Comparison of ENCODE assay signal across 9 cellular contexts in the genomic region with DNA sequence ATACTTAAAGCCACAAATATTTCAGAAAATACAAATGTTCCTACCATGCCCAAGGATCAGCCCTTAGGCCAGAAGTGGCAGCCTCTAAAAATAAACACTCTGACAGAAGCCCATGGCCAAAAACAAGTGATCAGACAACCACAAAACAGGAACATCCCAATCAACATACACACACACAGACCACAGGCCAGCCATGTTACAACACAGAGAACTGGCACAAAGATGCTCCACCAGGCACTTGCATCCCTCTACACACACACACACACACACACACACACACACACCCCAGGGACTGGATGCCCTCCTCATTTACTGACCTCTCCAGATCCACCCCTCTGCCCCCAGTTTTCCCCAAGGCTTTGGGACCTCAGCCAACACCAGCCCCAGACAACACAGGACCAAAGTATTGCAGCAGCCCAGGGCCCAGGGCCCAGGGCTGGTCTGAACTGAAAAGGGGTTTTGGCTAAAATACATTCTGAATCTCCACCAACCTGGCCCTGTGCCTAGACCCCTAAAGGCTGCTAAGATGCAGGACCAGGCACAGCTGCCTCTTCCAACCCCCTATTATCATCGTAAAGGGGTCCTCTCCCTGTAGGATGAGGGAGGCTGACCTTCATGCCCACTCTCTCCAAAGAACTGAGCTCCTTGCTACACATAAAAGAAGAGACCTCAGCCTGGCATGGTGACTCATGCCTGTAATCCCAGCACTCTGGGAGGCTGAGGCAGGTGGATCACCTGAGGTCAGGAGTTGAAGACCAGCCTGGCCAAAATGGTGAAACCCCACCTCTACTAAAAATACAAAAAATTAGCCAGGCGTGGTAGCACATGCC.
DNase-seq lines count a peak whose midpoint lies in the region; ATAC-seq and TF ChIP-seq lines count a peak whose summit lies in the region.
"Had no signal": no experiment of that assay in that cellular context is flagged by ENCODE, and none has a peak within 500 bp of the region (broad histone marks: within the 10 kb centered on the region; RNA-seq: fewer than 3 reads in every experiment).

No MANE protein-coding gene starts in this region.

- TF ChIP-seq POLR2A in HCT116 (IDR thresholded peaks at IDR 0.05; ENCODE audit: borderline replicate concordance, extremely low read depth, insufficient read depth, insufficient read length) = no peak

- no peaks in the 10 kb centered on the region for H3K79me2 ChIP-seq in HCT116 (ENCODE audit: insufficient read depth, low read length)
- no peaks in the 10 kb centered on the region for H3K79me2 ChIP-seq in MM.1S (ENCODE audit: low read length)

- H3K4me2 ChIP-seq in HCT116 (ENCODE audit: low read length) = peak overlapping the region; percentile 82
- H3K4me2 ChIP-seq in MM.1S (ENCODE audit: low read depth, low read length) = no peak overlapping the region

- no TSS peak for BruUV-seq in HCT116 (replicated peaks; lab: Mats Ljungman, UMichigan)

- ATAC-seq in HCT116 = peak; percentile 68

- TF ChIP-seq RAD21 in HCT116 (IDR thresholded peaks at IDR 0.05; ENCODE audit: low read depth) = no peak

- H3K4me1 ChIP-seq in HCT116 (ENCODE audit: control insufficient read depth in 1 of 2, insufficient read depth in 2 of 2, low read length in 2 of 2) = peaks cover 38 to 63% of the 10 kb centered on the region in 2 experiments
- H3K4me1 ChIP-seq in subcutaneous abdominal adipose tissue (ENCODE audit: control insufficient read depth in 5 of 5, insufficient read depth in 5 of 5, low read length in 5 of 5) = peaks cover 30 to 98% (median 98%) of the 10 kb centered on the region in 5 donors
- H3K4me1 ChIP-seq in MM.1S (ENCODE audit: low read length) = no peaks in the 10 kb centered on the region

- H4K20me1 ChIP-seq in HCT116 (ENCODE audit: insufficient read depth) = no peaks in the 10 kb centered on the region
- no peaks in the 10 kb centered on the region for H4K20me1 ChIP-seq in MM.1S (ENCODE audit: insufficient read depth, low read length)

- H3K27me3 ChIP-seq in HCT116 (ENCODE audit: insufficient read depth, low read length) (no peaks in the 10 kb centered on the region), subcutaneous abdominal adipose tissue (ENCODE audit: control insufficient read depth in 5 of 5, insufficient read depth in 4 of 5, low read length in 5 of 5) (no peaks in the 10 kb centered on the region), MM.1S (replicated peaks; ENCODE audit: insufficient read depth, low read length) (0 out of 2 replicates have a peak, but pooled peaks cover 3% of the 10 kb centered on the region)

- H3K9ac ChIP-seq in HCT116 (ENCODE audit: low read length) (peak overlapping the region; percentile 34; the same call in 1 of the 2 replicates), subcutaneous abdominal adipose tissue (ENCODE audit: low read length in 5 of 5) (peak overlapping the region in 2 of 5 donors; percentile 26 to 39), MM.1S (ENCODE audit: low read length) (no peak overlapping the region)

- H3K9me2 ChIP-seq in HCT116 (ENCODE audit: insufficient read depth) = no peaks in the 10 kb centered on the region
- H3K9me2 ChIP-seq in MM.1S (replicated peaks; ENCODE audit: insufficient read depth, low read length) = no peaks in the 10 kb centered on the region

- H3K9me3 ChIP-seq in HCT116 (ENCODE audit: control insufficient read depth in 1 of 2, insufficient read depth in 1 of 2, low read depth in 1 of 2, low read length in 2 of 2) (no peaks in the 10 kb centered on the region), subcutaneous abdominal adipose tissue (ENCODE audit: control insufficient read depth in 5 of 5, low read length in 5 of 5) (no peaks in the 10 kb centered on the region), MM.1S (replicated peaks; ENCODE audit: insufficient read depth, low read length) (no peaks in the 10 kb centered on the region)

- DNase-seq in HCT116 (ENCODE audit: low read depth, low spot score) = no peak
- DNase-seq in astrocyte of the cerebellum (ENCODE audit: low read depth) = peak; percentile 13
- peak; percentile 57 for DNase-seq in hepatic stellate cell (ENCODE audit: low spot score)
- DNase-seq in NK-92 (lab: John Stamatoyannopoulos, UW; ENCODE audit: unreplicated experiment) = no peak
- no peak for DNase-seq in UCSD-AML1 (lab: John Stamatoyannopoulos, UW; ENCODE audit: unreplicated experiment)
- DNase-seq in OCI-M2 (lab: John Stamatoyannopoulos, UW; ENCODE audit: unreplicated experiment) = no peak
- DNase-seq in MM.1S = no peak
- DNase-seq: activated naive CD4-positive, alpha-beta T cell treated with anti-CD3 and anti-CD28 coated beads for 36 hours had no signal

- H2AFZ ChIP-seq in HCT116 (ENCODE audit: low read depth, low read length, poor library complexity, severe bottlenecking) (no peak overlapping the region), MM.1S (ENCODE audit: low read length) (no peak overlapping the region)

- H3K36me3 ChIP-seq in HCT116 (ENCODE audit: control insufficient read depth in 1 of 2, insufficient read depth in 2 of 2, low read length in 2 of 2) (no peaks in the 10 kb centered on the region), subcutaneous abdominal adipose tissue (ENCODE audit: control insufficient read depth in 5 of 5, insufficient read depth in 5 of 5, low read length in 5 of 5) (peaks cover 0 to 82% (median 80%) of the 10 kb centered on the region in 5 donors), MM.1S (replicated peaks; ENCODE audit: insufficient read depth, low read length) (no peaks in the 10 kb centered on the region)

- no peak for TF ChIP-seq CTCF in HCT116 (IDR thresholded peaks at IDR 0.05 in 2 of 3, conservative IDR thresholded peaks at IDR 0.05 in 1 of 3; ENCODE audit: borderline replicate concordance in 1 of 3, insufficient read depth in 1 of 3, low read depth in 2 of 3, low read length in 2 of 3)
- no peak for TF ChIP-seq CTCF in astrocyte of the cerebellum (IDR thresholded peaks at IDR 0.05; ENCODE audit: low read depth, low read length, missing control alignments)
- no peak for TF ChIP-seq CTCF in MM.1S (IDR thresholded peaks at IDR 0.05; ENCODE audit: low read length)

- CTCF ChIA-PET in HCT116 (lab: Charles Lee) = interaction anchor here (1.0 kb wide), 2 partner anchors 62 to 143 kb away, joined by 3 to 4 read pairs; no protein-coding TSS in a partner anchor

- intact Hi-C loops in HCT116 (cut with micrococcal nuclease) = no loop called here

- in situ Hi-C loops in astrocyte of the cerebellum (cut with HindIII; ENCODE audit: low sequenced_read_pairs) = no loop called here

- H3K4me3 ChIP-seq in HCT116 (replicated peaks in 1 of 2; ENCODE audit: low read depth in 1 of 2, low read length in 2 of 2) (peak overlapping the region in 1 of 2 experiments; percentile 26; a peak in 1 of 4 replicates), astrocyte of the cerebellum (ENCODE audit: low read depth, low read length) (no peak overlapping the region), subcutaneous abdominal adipose tissue (ENCODE audit: low read depth in 1 of 5, low read length in 5 of 5) (peak overlapping the region in 1 of 5 donors; percentile 45), MM.1S (ENCODE audit: low read length) (no peak overlapping the region)

- RAD21 ChIA-PET in HCT116 (lab: Charles Lee; ENCODE audit: low non-redundant PET in 1 of 2, low total read pairs in 2 of 2, uncharacterized antibody in 2 of 2, unreplicated experiment in 2 of 2) = interaction anchor here in 1 of 2 experiments (1.0 kb wide), 1 partner anchor 36 kb away, joined by 3 read pairs; no protein-coding TSS in a partner anchor

- no peaks in the 10 kb centered on the region for H3F3A ChIP-seq in MM.1S (ENCODE audit: insufficient read depth, low read length)

- POLR2A ChIA-PET in HCT116 (lab: Charles Lee) = no interaction called here

- 0 out of 2 replicates have a peak overlapping the region, but pooled peaks have one; percentile 20 for H3K27ac ChIP-seq in HCT116 (ENCODE audit: low read depth, low read length)
- H3K27ac ChIP-seq in subcutaneous abdominal adipose tissue (ENCODE audit: low read depth, low read length) = peak overlapping the region; percentile 92
- H3K27ac ChIP-seq in MM.1S (ENCODE audit: low read length) = no peak overlapping the region

TF ChIP-seq in HCT116, 20 proteins besides CTCF, POLR2A, EP300 and RAD21:
- TF ChIP-seq SP1 (IDR thresholded peaks at IDR 0.05; ENCODE audit: low read depth) (no peak), FOSL1 (IDR thresholded peaks at IDR 0.05; ENCODE audit: low read depth) (peak; percentile 58), EZH2phosphoT487 (IDR thresholded peaks at IDR 0.05; ENCODE audit: borderline replicate concordance) (no peak), POLR2AphosphoS5 (IDR thresholded peaks at IDR 0.05; ENCODE audit: low read depth, low read length) (no peak), JUND (IDR thresholded peaks at IDR 0.05) (peak; percentile 66)
- TF ChIP-seq, protein P1, sequence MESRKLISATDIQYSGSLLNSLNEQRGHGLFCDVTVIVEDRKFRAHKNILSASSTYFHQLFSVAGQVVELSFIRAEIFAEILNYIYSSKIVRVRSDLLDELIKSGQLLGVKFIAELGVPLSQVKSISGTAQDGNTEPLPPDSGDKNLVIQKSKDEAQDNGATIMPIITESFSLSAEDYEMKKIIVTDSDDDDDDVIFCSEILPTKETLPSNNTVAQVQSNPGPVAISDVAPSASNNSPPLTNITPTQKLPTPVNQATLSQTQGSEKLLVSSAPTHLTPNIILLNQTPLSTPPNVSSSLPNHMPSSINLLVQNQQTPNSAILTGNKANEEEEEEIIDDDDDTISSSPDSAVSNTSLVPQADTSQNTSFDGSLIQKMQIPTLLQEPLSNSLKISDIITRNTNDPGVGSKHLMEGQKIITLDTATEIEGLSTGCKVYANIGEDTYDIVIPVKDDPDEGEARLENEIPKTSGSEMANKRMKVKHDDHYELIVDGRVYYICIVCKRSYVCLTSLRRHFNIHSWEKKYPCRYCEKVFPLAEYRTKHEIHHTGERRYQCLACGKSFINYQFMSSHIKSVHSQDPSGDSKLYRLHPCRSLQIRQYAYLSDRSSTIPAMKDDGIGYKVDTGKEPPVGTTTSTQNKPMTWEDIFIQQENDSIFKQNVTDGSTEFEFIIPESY (IDR thresholded peaks at IDR 0.05; ENCODE audit: extremely low read depth, insufficient replicate concordance, low read length) = no peak

Comparison
In these comparisons a context has a peak if more than half of its experiments do, and no peak if none do; other contexts are left out.
1. DNase-seq: peak in astrocyte of the cerebellum (single experiment) and hepatic stellate cell (single experiment); none in HCT116 (single experiment), NK-92 (single experiment), UCSD-AML1 (single experiment), OCI-M2 (single experiment) and MM.1S (single experiment).